ENCODE assay signal across 10 cellular contexts in the genomic region with DNA sequence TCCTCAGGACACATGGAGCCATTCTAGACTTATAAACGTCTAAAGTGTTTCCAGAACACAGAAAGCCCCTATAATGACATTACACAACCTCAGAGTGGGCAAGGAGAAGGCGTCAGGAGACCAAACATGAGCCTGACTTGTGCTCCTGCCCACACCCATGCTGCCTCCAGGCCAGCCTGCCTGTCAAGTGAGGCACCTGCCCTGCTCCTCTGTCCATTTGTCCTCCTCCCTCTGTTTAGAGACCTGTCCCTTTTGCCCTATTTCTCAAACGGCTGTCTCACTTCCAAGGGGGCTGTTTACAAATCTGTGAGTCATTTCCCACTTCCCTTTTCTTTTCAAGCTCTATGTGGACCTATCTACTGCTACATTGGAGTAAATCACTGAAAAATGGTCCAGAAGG. TPM values are rescaled to one million over a fixed set of nuclear protein-coding genes. Genes with fewer than 3 reads are reported as not detected.
DNase-seq lines count a peak whose midpoint lies in the region; ATAC-seq and TF ChIP-seq lines count a peak whose summit lies in the region.
"Had no signal": no experiment of that assay in that cellular context is flagged by ENCODE, and none has a peak within 500 bp of the region (broad histone marks: within the 10 kb centered on the region; RNA-seq: fewer than 3 reads in every experiment).

No MANE protein-coding gene starts in this region.

- no peaks in the 10 kb centered on the region for H3K9me3 Mint-ChIP-seq in chondrocyte (ENCODE audit: low read depth)
- H3K9me3 Mint-ChIP-seq: activated T-cell treated with anti-CD3 and anti-CD28 coated beads, Interleukin-2, amount 50 U/mL, for 72 hours had no signal

- H3K4me1 Mint-ChIP-seq in chondrocyte (ENCODE audit: low read depth) (peaks cover 2% of the 10 kb centered on the region), T-helper 17 cell (peaks cover 32% of the 10 kb centered on the region)

- H3K27ac Mint-ChIP-seq in chondrocyte (ENCODE audit: unreplicated experiment) = no peak overlapping the region
- no peak overlapping the region for H3K27ac Mint-ChIP-seq in T-helper 17 cell

- no peak for TF ChIP-seq CTCF in GM13976 (IDR thresholded peaks at IDR 0.05; ENCODE audit: borderline replicate concordance, control extremely low read depth, extremely low read depth, insufficient read depth, missing control alignments)
- TF ChIP-seq CTCF in RWPE1 (conservative IDR thresholded peaks at IDR 0.05; ENCODE audit: low read depth) = no peak
- no peak for TF ChIP-seq CTCF in chondrocyte (IDR thresholded peaks at IDR 0.05)

- DNase-seq in GM13976 (ENCODE audit: low spot score) = peak; percentile 60
- DNase-seq in RWPE1 (ENCODE audit: low spot score) = peak; percentile 12
- peak; percentile 75 for DNase-seq in lung microvascular endothelial cell (ENCODE audit: low read depth in 2 of 2)
- DNase-seq in chondrocyte (ENCODE audit: low spot score) = no peak
- DNase-seq in DMS79 treated with DMSO at 0.1 percent for 48 hours (lab: John Stamatoyannopoulos, UW) = no peak
- DNase-seq in T-helper 17 cell = no peak
- DNase-seq: activated T-cell treated with anti-CD3 and anti-CD28 coated beads, Interleukin-2, amount 50 U/mL, for 72 hours; NCI-H1930 had no signal

- CTCF ChIA-PET in RWPE1 (lab: Yijun Ruan, JAX) = no interaction called here

- in situ Hi-C loops in GM13976 (cut with MboI; ENCODE audit: low sequenced_read_pairs, unreplicated experiment) = no loop called here

- no peak overlapping the region for H3K4me3 Mint-ChIP-seq in chondrocyte (ENCODE audit: unreplicated experiment)
- H3K4me3 Mint-ChIP-seq in T-helper 17 cell = no peak overlapping the region
- H3K4me3 Mint-ChIP-seq: activated T-cell treated with anti-CD3 and anti-CD28 coated beads, Interleukin-2, amount 50 U/mL, for 72 hours had no signal

- ATAC-seq in HG02798 (IDR thresholded peaks at IDR 0.05; ENCODE audit: poor library complexity, unreplicated experiment) (peak; percentile 58), T-helper 17 cell (no peak), GM21360 (IDR thresholded peaks at IDR 0.05; ENCODE audit: unreplicated experiment) (no peak)

- H3K36me3 Mint-ChIP-seq in chondrocyte (ENCODE audit: low read depth) = peaks cover 2% of the 10 kb centered on the region
- peaks cover 18% of the 10 kb centered on the region for H3K36me3 Mint-ChIP-seq in T-helper 17 cell (ENCODE audit: low read depth)

- H3K9me3 ChIP-seq in T-helper 17 cell (ENCODE audit: control insufficient read depth, low read length, poor library complexity, severe bottlenecking) = no peaks in the 10 kb centered on the region

- no peaks in the 10 kb centered on the region for H3K27me3 Mint-ChIP-seq in chondrocyte (ENCODE audit: low read depth)
- no peaks in the 10 kb centered on the region for H3K27me3 Mint-ChIP-seq in T-helper 17 cell

- POLR2A ChIA-PET in RWPE1 (lab: Yijun Ruan, JAX; ENCODE audit: low non-redundant PET) = no interaction called here

- H3K27ac ChIP-seq in RWPE1 = no peak overlapping the region

RNA-seq across cellular contexts. Expression of a gene that starts 21.0 kb away (rescaled TPM):
- total RNA-seq in lung microvascular endothelial cell = 57.1 and 61.5 TPM in 2 replicates
- 60.3 to 69.8 TPM (median 63.4 TPM) in 3 replicates for total RNA-seq in chondrocyte
- 10 to 100 TPM; 43.5 to 51.4 TPM for total RNA-seq in T-helper 17 cell

RNA-seq across cellular contexts. Expression of a gene that starts 21.1 kb away (rescaled TPM):
- total RNA-seq in lung microvascular endothelial cell (23.8 and 25.6 TPM in 2 replicates), chondrocyte (29.1 to 33.3 TPM (median 31.3 TPM) in 3 replicates), T-helper 17 cell (10 to 100 TPM; 36.5 to 36.9 TPM)

Comparison
In these comparisons a context has a peak if more than half of its experiments do, and no peak if none do; other contexts are left out.
1. DNase-seq: peak in GM13976 (single experiment), RWPE1 (single experiment) and lung microvascular endothelial cell (2 of 2); none in chondrocyte (single experiment), DMS79 treated with DMSO at 0.1 percent for 48 hours (single experiment) and T-helper 17 cell (0 of 3).